7 cellular contexts compared by ENCODE assay signal in genomic region chr11:121506237-121506636, GRCh38. TPM values are rescaled to one million over a fixed set of nuclear protein-coding genes. Genes with fewer than 3 reads are reported as not detected.
A peak's percentile ranks its signal among the peaks of the same experiment; 100 is the strongest.
DNase-seq lines count a peak whose midpoint lies in the region; ATAC-seq, FAIRE-seq and TF ChIP-seq lines count a peak whose summit lies in the region.
"Not testable (repeated sequence)": the region's sequence is repeated elsewhere in the genome, so short reads cannot be mapped to it uniquely, and the experiment has no call there.

No MANE protein-coding gene starts in this region.

- intact Hi-C loops in CD4-positive, alpha-beta memory T cell (cut with micrococcal nuclease); activated CD4-positive, alpha-beta T cell treated with anti-CD3 and anti-CD28 coated beads, Interleukin-2, amount 10 ng/mL, durations not matched to agents 24 days and 14 days (cut with micrococcal nuclease); natural killer cell (cut with micrococcal nuclease): not testable (repeated sequence)

- H3K36me3 ChIP-seq in CD4-positive, alpha-beta memory T cell (ENCODE audit: insufficient read depth, low read length) = peaks cover 24% of the 10 kb centered on the region

- peak overlapping the region in 2 of 8 donors; percentile 40 to 54 for H3K4me3 Mint-ChIP-seq in CD4-positive, alpha-beta memory T cell
- H3K4me3 Mint-ChIP-seq in activated CD4-positive, alpha-beta T cell treated with anti-CD3 and anti-CD28 coated beads, Interleukin-2, amount 10 ng/mL, durations not matched to agents 24 days and 14 days; activated T-helper 17 cell treated with anti-CD3 and anti-CD28 coated beads, Interleukin-2, amount 50 U/mL, for 72 hours; central memory CD8-positive, alpha-beta T cell; natural killer cell: not testable (repeated sequence)
- H3K4me3 Mint-ChIP-seq in immature natural killer cell = peak overlapping the region in 1 of 5 donors; percentile 15

- TF ChIP-seq CTCF in natural killer cell (IDR thresholded peaks at IDR 0.05) = not testable (repeated sequence)

- H3K4me1 ChIP-seq in CD4-positive, alpha-beta memory T cell (ENCODE audit: insufficient read depth, low read length) = peaks cover 24% of the 10 kb centered on the region

- not testable (repeated sequence) for DNase-seq in CD4-positive, alpha-beta memory T cell; GM12891 (ENCODE audit: insufficient read length, low spot score); central memory CD8-positive, alpha-beta T cell (ENCODE audit: low spot score in 2 of 2); immature natural killer cell; natural killer cell
- peak; percentile 29 for DNase-seq in activated CD4-positive, alpha-beta T cell treated with anti-CD3 and anti-CD28 coated beads, Interleukin-2, amount 10 ng/mL, durations not matched to agents 24 days and 14 days

- TF ChIP-seq POLR2A in GM12891 (IDR thresholded peaks at IDR 0.05; ENCODE audit: low read depth, low read length) = not testable (repeated sequence)

- peak overlapping the region in 5 of 7 donors; percentile 22 to 70 (median 61) for H3K27ac Mint-ChIP-seq in CD4-positive, alpha-beta memory T cell
- not testable (repeated sequence) for H3K27ac Mint-ChIP-seq in activated CD4-positive, alpha-beta T cell treated with anti-CD3 and anti-CD28 coated beads, Interleukin-2, amount 10 ng/mL, durations not matched to agents 24 days and 14 days
- H3K27ac Mint-ChIP-seq in activated T-helper 17 cell treated with anti-CD3 and anti-CD28 coated beads, Interleukin-2, amount 50 U/mL, for 72 hours = peak overlapping the region; percentile 3
- peak overlapping the region; percentile 86 for H3K27ac Mint-ChIP-seq in central memory CD8-positive, alpha-beta T cell (ENCODE audit: low read depth)
- H3K27ac Mint-ChIP-seq in immature natural killer cell = peak overlapping the region; percentile 61 to 93 (median 86)
- peak overlapping the region; percentile 70 to 93 for H3K27ac Mint-ChIP-seq in natural killer cell

- not testable (repeated sequence) for H3K27ac ChIP-seq in CD4-positive, alpha-beta memory T cell (ENCODE audit: low read depth, low read length)

- H3K4me1 Mint-ChIP-seq in CD4-positive, alpha-beta memory T cell = peaks cover 20 to 70% (median 48%) of the 10 kb centered on the region in 4 donors
- peaks cover 16% of the 10 kb centered on the region for H3K4me1 Mint-ChIP-seq in activated CD4-positive, alpha-beta T cell treated with anti-CD3 and anti-CD28 coated beads, Interleukin-2, amount 10 ng/mL, durations not matched to agents 24 days and 14 days
- H3K4me1 Mint-ChIP-seq in activated T-helper 17 cell treated with anti-CD3 and anti-CD28 coated beads, Interleukin-2, amount 50 U/mL, for 72 hours = peaks cover 18% of the 10 kb centered on the region
- peaks cover 64% of the 10 kb centered on the region for H3K4me1 Mint-ChIP-seq in central memory CD8-positive, alpha-beta T cell
- peaks cover 56 to 88% of the 10 kb centered on the region in 2 donors for H3K4me1 Mint-ChIP-seq in immature natural killer cell
- peaks cover 57 to 71% of the 10 kb centered on the region in 2 donors for H3K4me1 Mint-ChIP-seq in natural killer cell

- H3K4me3 ChIP-seq in CD4-positive, alpha-beta memory T cell (ENCODE audit: low read length in 2 of 2) = not testable (repeated sequence)

- FAIRE-seq in GM12891 (lab: Jason Lieb, UNC) = peak; percentile 57

- H3K9me3 Mint-ChIP-seq in CD4-positive, alpha-beta memory T cell = peaks cover 5 to 28% (median 12%) of the 10 kb centered on the region in 8 donors
- H3K9me3 Mint-ChIP-seq in activated CD4-positive, alpha-beta T cell treated with anti-CD3 and anti-CD28 coated beads, Interleukin-2, amount 10 ng/mL, durations not matched to agents 24 days and 14 days = peaks cover 17% of the 10 kb centered on the region
- H3K9me3 Mint-ChIP-seq in activated T-helper 17 cell treated with anti-CD3 and anti-CD28 coated beads, Interleukin-2, amount 50 U/mL, for 72 hours; central memory CD8-positive, alpha-beta T cell; immature natural killer cell; natural killer cell: not testable (repeated sequence)

- not testable (repeated sequence) for H3K9me3 ChIP-seq in CD4-positive, alpha-beta memory T cell (ENCODE audit: control insufficient read depth in 1 of 2, low read length in 2 of 2)

- not testable (repeated sequence) for H3K27me3 Mint-ChIP-seq in CD4-positive, alpha-beta memory T cell; activated CD4-positive, alpha-beta T cell treated with anti-CD3 and anti-CD28 coated beads, Interleukin-2, amount 10 ng/mL, durations not matched to agents 24 days and 14 days; activated T-helper 17 cell treated with anti-CD3 and anti-CD28 coated beads, Interleukin-2, amount 50 U/mL, for 72 hours; central memory CD8-positive, alpha-beta T cell; immature natural killer cell (ENCODE audit: low read depth in 3 of 3); natural killer cell (ENCODE audit: low read depth in 2 of 2)

- POLR2A ChIA-PET in CD4-positive, alpha-beta memory T cell (lab: Charles Lee; ENCODE audit: partially characterized antibody) = not testable (repeated sequence)

- CTCF ChIA-PET in CD4-positive, alpha-beta memory T cell (lab: Charles Lee; ENCODE audit: partially characterized antibody) = not testable (repeated sequence)

- H3K36me3 Mint-ChIP-seq in CD4-positive, alpha-beta memory T cell = peaks cover 78 to 82% of the 10 kb centered on the region in 2 donors
- H3K36me3 Mint-ChIP-seq in activated CD4-positive, alpha-beta T cell treated with anti-CD3 and anti-CD28 coated beads, Interleukin-2, amount 10 ng/mL, durations not matched to agents 24 days and 14 days (ENCODE audit: low read depth) = peaks cover 78% of the 10 kb centered on the region
- peaks cover 94% of the 10 kb centered on the region for H3K36me3 Mint-ChIP-seq in activated T-helper 17 cell treated with anti-CD3 and anti-CD28 coated beads, Interleukin-2, amount 50 U/mL, for 72 hours (ENCODE audit: low read depth)
- H3K36me3 Mint-ChIP-seq in central memory CD8-positive, alpha-beta T cell (ENCODE audit: insufficient read depth) = peaks cover 58% of the 10 kb centered on the region
- H3K36me3 Mint-ChIP-seq in immature natural killer cell = peaks cover 52 to 85% (median 64%) of the 10 kb centered on the region in 3 donors
- peaks cover 34% of the 10 kb centered on the region for H3K36me3 Mint-ChIP-seq in natural killer cell

- not testable (repeated sequence) for ATAC-seq in activated T-helper 17 cell treated with anti-CD3 and anti-CD28 coated beads, Interleukin-2, amount 50 U/mL, for 72 hours (replicated peaks); central memory CD8-positive, alpha-beta T cell (replicated peaks; ENCODE audit: extremely low read depth, poor library complexity, severe bottlenecking); natural killer cell

- H3K27me3 ChIP-seq in CD4-positive, alpha-beta memory T cell (ENCODE audit: insufficient read depth, low read length) = not testable (repeated sequence)

RNA-seq across cellular contexts. Expression of gene SORL1, which starts 54.1 kb away (rescaled TPM):
- 100 to 1,000 TPM; 610 to 660 TPM for total RNA-seq in CD4-positive, alpha-beta memory T cell
- 100 to 1,000 TPM; 159 to 283 TPM for polyA plus RNA-seq in CD4-positive, alpha-beta memory T cell
- polyA plus RNA-seq in GM12891 (2012; ENCODE audit: low read depth, missing spikeins) = 49.9 TPM
- 28.4 and 30.3 TPM in 2 replicates for total RNA-seq in activated CD4-positive, alpha-beta T cell treated with anti-CD3 and anti-CD28 coated beads, Interleukin-2, amount 10 ng/mL, durations not matched to agents 24 days and 14 days
- 10 to 100 TPM; 47.1 to 98.5 TPM for total RNA-seq in activated T-helper 17 cell treated with anti-CD3 and anti-CD28 coated beads, Interleukin-2, amount 50 U/mL, for 72 hours
- 100 to 1,000 TPM; 125 to 281 (median 189) TPM for polyA plus RNA-seq in immature natural killer cell
- 100 to 1,000 TPM; 386 to 519 (median 456) TPM for total RNA-seq in natural killer cell
